In the genomic region with DNA sequence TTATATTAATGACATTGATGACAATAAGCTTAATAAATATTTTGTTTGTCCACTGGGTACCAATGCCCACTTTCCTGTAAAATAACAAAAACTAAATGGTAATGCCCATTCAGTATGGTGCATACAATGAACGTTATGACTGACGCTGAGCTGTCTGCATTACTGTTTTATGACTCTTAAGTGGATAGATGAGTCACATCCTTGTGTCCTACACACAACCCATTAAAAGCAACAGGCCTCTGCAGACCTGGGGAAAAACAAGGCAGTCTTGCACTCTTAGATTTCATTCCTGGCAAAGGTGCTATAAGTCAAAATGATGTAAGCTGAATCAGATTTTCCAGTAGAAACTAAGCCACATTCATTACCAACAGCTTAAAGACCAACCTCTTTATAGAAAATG, we compare ENCODE assay signal across 8 cellular contexts.
DNase-seq lines count a peak whose midpoint lies in the region; ATAC-seq and TF ChIP-seq lines count a peak whose summit lies in the region.

No MANE protein-coding gene starts in this region.

- no peak for TF ChIP-seq CTCF in osteoblast (IDR thresholded peaks at IDR 0.05; ENCODE audit: extremely low read depth, low read depth, low read length)

- no peak overlapping the region for H3K4me3 ChIP-seq in osteoblast (ENCODE audit: insufficient read depth, low read length)

- no peaks in the 10 kb centered on the region for H4K20me1 ChIP-seq in osteoblast (ENCODE audit: insufficient read depth, low read length)

- no peak overlapping the region for H2AFZ ChIP-seq in osteoblast (ENCODE audit: low read length)

- H3K9me3 ChIP-seq in osteoblast (ENCODE audit: low read depth, low read length), result no peaks in the 10 kb centered on the region

- intact Hi-C loops in left ventricle myocardium superior (cut with micrococcal nuclease), result no loop called here

- H3K27ac ChIP-seq in osteoblast (ENCODE audit: low read depth, low read length), result peak overlapping the region; percentile 65

- H3K4me1 ChIP-seq in osteoblast (ENCODE audit: insufficient read depth, low read length), result peaks cover 40% of the 10 kb centered on the region

- ATAC-seq in left ventricle myocardium superior, result no peak
- ATAC-seq in GM21367 (IDR thresholded peaks at IDR 0.05; ENCODE audit: unreplicated experiment), result no peak

- no peaks in the 10 kb centered on the region for H3K79me2 ChIP-seq in osteoblast (ENCODE audit: insufficient read depth, low read length)

- peak overlapping the region; percentile 46 for H3K4me2 ChIP-seq in osteoblast (ENCODE audit: insufficient read depth, low read length)

- H3K36me3 ChIP-seq in osteoblast (ENCODE audit: insufficient read depth, low read length), result no peaks in the 10 kb centered on the region

- DNase-seq in GM04504 (ENCODE audit: low read depth) (peak; percentile 73), NCI-H2029 treated with DMSO at 0.1 percent for 48 hours (lab: John Stamatoyannopoulos, UW) (peak; percentile 54), amniotic stem cell (lab: John Stamatoyannopoulos, UW) (peak; percentile 42), osteoblast (ENCODE audit: insufficient read length, low spot score, missing footprints) (no peak), left ventricle myocardium superior (no peak), occipital lobe (lab: John Stamatoyannopoulos, UW) (no peak), cerebellar nuclear complex (lab: John Stamatoyannopoulos, UW) (no peak)

- H3K27me3 ChIP-seq in osteoblast (ENCODE audit: insufficient read depth, low read length), result no peaks in the 10 kb centered on the region

Comparison
In these comparisons a context has a peak if more than half of its experiments do, and no peak if none do; other contexts are left out.
1. DNase-seq: peak in GM04504 (single experiment), NCI-H2029 treated with DMSO at 0.1 percent for 48 hours (single experiment) and amniotic stem cell (single experiment); none in osteoblast (single experiment), left ventricle myocardium superior (single experiment), occipital lobe (single experiment) and cerebellar nuclear complex (0 of 2).